ENCODE assay signal across 7 cellular contexts in genomic region chr2:48187503-48187902, GRCh38.
"Had no signal": no experiment of that assay in that cellular context is flagged by ENCODE, and none has a peak within 500 bp of the region (broad histone marks: within the 10 kb centered on the region; RNA-seq: fewer than 3 reads in every experiment).

No MANE protein-coding gene starts in this region.

- H3K27ac Mint-ChIP-seq: IgD-negative memory B cell had no signal

- FAIRE-seq: HepG2 had no signal

- DNase-seq: GM23248, H7, HCEC 1CT, KG1 had no signal

- H3K4me3 ChIP-seq: GM23248 had no signal

- H3K27ac ChIP-seq: GM23248, HL-60 had no signal

- ATAC-seq: HepG2 had no signal

- H3K9me3 Mint-ChIP-seq: IgD-negative memory B cell had no signal

- H3K9ac ChIP-seq: GM23248 had no signal

- H2AFZ ChIP-seq: GM23248 had no signal

- H3K27me3 Mint-ChIP-seq: IgD-negative memory B cell had no signal
